ENCODE assay signal across 12 cellular contexts in genomic region chr6:100446115-100446921, GRCh38. TPM values are rescaled to one million over a fixed set of nuclear protein-coding genes. Genes with fewer than 3 reads are reported as not detected.
DNase-seq lines count a peak whose midpoint lies in the region; ATAC-seq, FAIRE-seq and TF ChIP-seq lines count a peak whose summit lies in the region.
"Had no signal": no experiment of that assay in that cellular context is flagged by ENCODE, and none has a peak within 500 bp of the region (broad histone marks: within the 10 kb centered on the region; RNA-seq: fewer than 3 reads in every experiment).

No MANE protein-coding gene starts in this region.

- H2BK15ac ChIP-seq in H9 (ENCODE audit: low read depth, low read length) (no peak overlapping the region), mesenchymal stem cell (ENCODE audit: low read depth, poor library complexity, severe bottlenecking) (no peak overlapping the region)

- H4K5ac ChIP-seq in H9 (ENCODE audit: insufficient read length, low read depth, low read length), result no peak overlapping the region

- H3K9me1 ChIP-seq in K562 (ENCODE audit: control insufficient read depth, insufficient read depth, low read length), result no peaks in the 10 kb centered on the region

- H2BK12ac ChIP-seq in H9 (ENCODE audit: insufficient read length, low read depth, low read length) (no peak overlapping the region), mesenchymal stem cell (ENCODE audit: low read length in 2 of 2) (no peak overlapping the region)

- no peak for FAIRE-seq in K562 (lab: Jason Lieb, UNC)

- no peaks in the 10 kb centered on the region for H4K20me1 ChIP-seq in H9 (ENCODE audit: control insufficient read depth, insufficient read depth, insufficient read length)
- no peaks in the 10 kb centered on the region for H4K20me1 ChIP-seq in K562 (replicated peaks; ENCODE audit: control insufficient read depth, insufficient read depth, low read length)

- H3K4me2 ChIP-seq in H9 (ENCODE audit: insufficient read depth, insufficient read length, low read length) (peak overlapping the region; percentile 6), K562 (ENCODE audit: insufficient read depth, low read length) (no peak overlapping the region), mesenchymal stem cell (ENCODE audit: low read length, poor library complexity, severe bottlenecking) (peak overlapping the region; percentile 41)

- 0 out of 5 replicates have a peak overlapping the region, but pooled peaks of 1 of the 2 experiments have one; percentile 36 for H3K4me3 Mint-ChIP-seq in H9
- H3K4me3 Mint-ChIP-seq: stimulated activated memory B cell treated with anti-CD40 and anti-IgM and Interleukin-4, amounts not matched to agents 10 μg/mL and 1 μg/mL and 100 μg/mL, for 72 hours had no signal

- H3K9me3 ChIP-seq in H9 (ENCODE audit: control insufficient read depth, low read depth, low read length) (no peaks in the 10 kb centered on the region), K562 (replicated peaks; ENCODE audit: control insufficient read depth, insufficient read depth, low read depth, low read length) (no peaks in the 10 kb centered on the region), mesenchymal stem cell (ENCODE audit: control insufficient read depth, low read length) (no peaks in the 10 kb centered on the region), tibial nerve (no peaks in the 10 kb centered on the region)

- TF ChIP-seq EP300 in K562 (IDR thresholded peaks at IDR 0.05; ENCODE audit: low read length) (no peak), tibial nerve (IDR thresholded peaks at IDR 0.05) (no peak)

- POLR2A ChIA-PET in K562 (lab: Yijun Ruan, JAX), result no interaction called here

- no peak overlapping the region for H3K9ac ChIP-seq in H9 (ENCODE audit: extremely low read depth, insufficient read length, low read length)
- H3K9ac ChIP-seq in K562 (ENCODE audit: insufficient read depth in 1 of 2, low read depth in 2 of 2, low read length in 2 of 2), result no peak overlapping the region
- peak overlapping the region; percentile 53 for H3K9ac ChIP-seq in mesenchymal stem cell (ENCODE audit: low read length)

- TF ChIP-seq RAD21 in K562 (CRISPR knock-in tag; conservative IDR thresholded peaks at IDR 0.05 in 1 of 2, IDR thresholded peaks at IDR 0.05 in 1 of 2), result no peak

- no peaks in the 10 kb centered on the region for H3K79me1 ChIP-seq in H9 (ENCODE audit: insufficient read depth, low read depth, low read length, poor library complexity, severe bottlenecking)
- no peaks in the 10 kb centered on the region for H3K79me1 ChIP-seq in mesenchymal stem cell (replicated peaks; ENCODE audit: low read length, poor library complexity, severe bottlenecking)

- peaks cover 55% of the 10 kb centered on the region for H3K27me3 ChIP-seq in H9 (ENCODE audit: insufficient read depth, low read length)
- peaks cover 30 to 35% of the 10 kb centered on the region in 2 experiments for H3K27me3 ChIP-seq in K562 (ENCODE audit: control insufficient read depth in 2 of 2, insufficient read depth in 2 of 2, low read length in 2 of 2)
- peaks cover 9 to 51% of the 10 kb centered on the region in 2 experiments for H3K27me3 ChIP-seq in mesenchymal stem cell (ENCODE audit: control insufficient read depth in 1 of 2, insufficient read depth in 1 of 2, low read length in 2 of 2)
- H3K27me3 ChIP-seq in tibial nerve, result peaks cover 0 to 97% of the 10 kb centered on the region in 2 donors

- H3K14ac ChIP-seq in H9 (ENCODE audit: insufficient read depth, low read length), result no peak overlapping the region
- no peak overlapping the region for H3K14ac ChIP-seq in mesenchymal stem cell (ENCODE audit: low read length in 2 of 2)

- H3K27ac ChIP-seq in H9 (ENCODE audit: insufficient read length, low read depth, low read length), result no peak overlapping the region
- H3K27ac ChIP-seq in K562 (ENCODE audit: extremely low read depth, low read depth, low read length), result no peak overlapping the region
- H3K27ac ChIP-seq in mesenchymal stem cell (ENCODE audit: low read length, poor library complexity, severe bottlenecking), result no peak overlapping the region
- H3K27ac ChIP-seq in tibial nerve, result no peak overlapping the region

- no peak overlapping the region for H4K8ac ChIP-seq in H9 (replicated peaks; ENCODE audit: insufficient read length, low read depth, low read length)
- no peak overlapping the region for H4K8ac ChIP-seq in mesenchymal stem cell (ENCODE audit: low read length)

- H2AK5ac ChIP-seq in H9 (ENCODE audit: insufficient read length, low read length) (no peak overlapping the region), mesenchymal stem cell (ENCODE audit: low read length, severe bottlenecking) (no peak overlapping the region)

- H3K4me1 ChIP-seq in H9 (ENCODE audit: insufficient read depth, low read length) (no peaks in the 10 kb centered on the region), K562 (replicated peaks in 1 of 2; ENCODE audit: control insufficient read depth in 2 of 2, insufficient read depth in 2 of 2, low read length in 2 of 2) (peaks cover 0 to 7% of the 10 kb centered on the region in 2 experiments; a peak in 1 of 5 replicates), mesenchymal stem cell (ENCODE audit: control insufficient read depth, insufficient read depth, low read depth, low read length) (peaks cover 21% of the 10 kb centered on the region), tibial nerve (peaks cover 0 to 26% (median 10%) of the 10 kb centered on the region in 4 donors)

- H3K18ac ChIP-seq in H9 (ENCODE audit: insufficient read length, low read depth, low read length), result no peak overlapping the region
- no peak overlapping the region for H3K18ac ChIP-seq in mesenchymal stem cell (ENCODE audit: low read depth in 1 of 2, low read length in 2 of 2)

- ATAC-seq in K562, result no peak
- ATAC-seq: stimulated activated memory B cell treated with anti-CD40 and anti-IgM and Interleukin-4, amounts not matched to agents 10 μg/mL and 1 μg/mL and 100 μg/mL, for 72 hours had no signal

- H3K56ac ChIP-seq in H9 (ENCODE audit: insufficient read length, low read depth, low read length), result no peak overlapping the region

- H3K4me1 Mint-ChIP-seq in H9, result peaks cover 10 to 26% of the 10 kb centered on the region in 2 experiments
- H3K4me1 Mint-ChIP-seq: stimulated activated memory B cell treated with anti-CD40 and anti-IgM and Interleukin-4, amounts not matched to agents 10 μg/mL and 1 μg/mL and 100 μg/mL, for 72 hours had no signal

- H2BK120ac ChIP-seq in H9 (ENCODE audit: low read depth, low read length, poor library complexity, severe bottlenecking) (no peak overlapping the region), mesenchymal stem cell (ENCODE audit: low read depth, low read length) (no peak overlapping the region)

- H3K27me3 Mint-ChIP-seq in H9 (ENCODE audit: low read depth), result peaks cover 11% of the 10 kb centered on the region

- CTCF ChIA-PET in K562 (lab: Yijun Ruan, JAX; ENCODE audit: low intra/inter-chr PET ratio), result no interaction called here

- no peak overlapping the region for H3K27ac Mint-ChIP-seq in H9
- H3K27ac Mint-ChIP-seq: stimulated activated memory B cell treated with anti-CD40 and anti-IgM and Interleukin-4, amounts not matched to agents 10 μg/mL and 1 μg/mL and 100 μg/mL, for 72 hours had no signal

- TF ChIP-seq CTCF in H9 (conservative IDR thresholded peaks at IDR 0.05), result no peak
- TF ChIP-seq CTCF in K562 (IDR thresholded peaks at IDR 0.05 in 2 of 3, conservative IDR thresholded peaks at IDR 0.05 in 1 of 3; ENCODE audit: insufficient read depth in 2 of 3, low read depth in 1 of 3, low read length in 3 of 3), result no peak
- TF ChIP-seq CTCF in tibial nerve (IDR thresholded peaks at IDR 0.05), result no peak

- no peaks in the 10 kb centered on the region; a peak in 1 of 5 replicates for H3K9me3 Mint-ChIP-seq in H9
- H3K9me3 Mint-ChIP-seq: activated T-helper 2 cell treated with anti-CD3 and anti-CD28 coated beads, Interferon-gamma antibody, Interleukin-2, Interleukin-4, amounts not matched to agents 10 μg/mL and 5 μg/mL and 100 μg/mL, durations not matched to agents 14 hours and 24 hours and 36 hours; stimulated activated memory B cell treated with anti-CD40 and anti-IgM and Interleukin-4, amounts not matched to agents 10 μg/mL and 1 μg/mL and 100 μg/mL, for 72 hours had no signal

- no peaks in the 10 kb centered on the region for H3K36me3 Mint-ChIP-seq in H9 (ENCODE audit: insufficient read depth in 1 of 3, low read depth in 3 of 3)
- H3K36me3 Mint-ChIP-seq: stimulated activated memory B cell treated with anti-CD40 and anti-IgM and Interleukin-4, amounts not matched to agents 10 μg/mL and 1 μg/mL and 100 μg/mL, for 72 hours had no signal

- H4K91ac ChIP-seq in H9 (ENCODE audit: insufficient read length, low read depth, low read length), result no peak overlapping the region
- no peak overlapping the region for H4K91ac ChIP-seq in mesenchymal stem cell (ENCODE audit: low read length)

- intact Hi-C loops in K562 (cut with micrococcal nuclease), result no loop called here

- DNase-seq in ELR (ENCODE audit: low read depth) (peak; percentile 80), H9 (peak; percentile 46), K562 (ENCODE audit: extremely low read depth in 1 of 4, low spot score in 3 of 4) (no peak), mesenchymal stem cell (peak; percentile 18), tibial nerve (ENCODE audit: low spot score in 2 of 2) (no peak), cerebellar cortex (ENCODE audit: low spot score) (no peak)
- DNase-seq in stimulated activated CD4-positive, alpha-beta T cell treated with anti-CD3 and anti-CD28 coated beads, Interleukin-12 subunit alpha, Interleukin-12 subunit beta, amount 100 ng/mL, for 4 hours, result no peak
- DNase-seq: DMS153, KBM-7, nucleus accumbens had no signal

- peaks cover 3% of the 10 kb centered on the region for H3K23me2 ChIP-seq in H9 (ENCODE audit: insufficient read length, low read depth, low read length, poor library complexity, severe bottlenecking)

- no TSS peak for BruUV-seq in K562 (replicated peaks; lab: Mats Ljungman, UMichigan)

- no CpG with 5 or more reads among the region's 20 CpGs for WGBS in H9 (ENCODE audit: extremely low coverage, insufficient read length, low lambda C conversion rate)
- WGBS in K562 (ENCODE audit: insufficient coverage, low coverage, missing lambda C conversion rate), result 14% methylated on average over 20 of the region's 20 CpGs
- 17% methylated on average over 20 of the region's 20 CpGs for WGBS in mesenchymal stem cell
- 6 to 10% methylated on average over 20 of the region's 20 CpGs for WGBS in tibial nerve, 2 donors

- in situ Hi-C loops in K562 (cut with MboI), result no loop called here

- no peak for TF ChIP-seq POLR2A in K562 (conservative IDR thresholded peaks at IDR 0.05)
- TF ChIP-seq POLR2A in tibial nerve (IDR thresholded peaks at IDR 0.05), result no peak

- H3K36me3 ChIP-seq in K562 (ENCODE audit: control insufficient read depth, insufficient read depth, low read length) (no peaks in the 10 kb centered on the region), mesenchymal stem cell (ENCODE audit: control insufficient read depth in 1 of 2, insufficient read depth in 2 of 2, low read depth in 1 of 2, low read length in 2 of 2) (peaks cover 0 to 45% of the 10 kb centered on the region in 2 experiments), tibial nerve (no peaks in the 10 kb centered on the region)

- H3K4me3 ChIP-seq in K562 (no peak overlapping the region), mesenchymal stem cell (ENCODE audit: insufficient read depth in 1 of 2, low read depth in 1 of 2, low read length in 2 of 2) (peak overlapping the region in 1 of 2 experiments; percentile 39), tibial nerve (peak overlapping the region in 1 of 4 donors; percentile 16)

- no peak overlapping the region for H3K23ac ChIP-seq in H9 (ENCODE audit: insufficient read length, low read depth, low read length)
- no peak overlapping the region for H3K23ac ChIP-seq in mesenchymal stem cell (ENCODE audit: low read length in 2 of 2)

- no peak overlapping the region for H3T11ph ChIP-seq in H9 (ENCODE audit: low read length)

- no peak overlapping the region for H3K4ac ChIP-seq in H9 (ENCODE audit: low read depth, low read length)
- H3K4ac ChIP-seq in mesenchymal stem cell (ENCODE audit: low read depth in 1 of 2, low read length in 2 of 2), result no peak overlapping the region

- H2BK5ac ChIP-seq in H9 (ENCODE audit: insufficient read length, low read length), result no peak overlapping the region
- H2BK5ac ChIP-seq in mesenchymal stem cell (ENCODE audit: low read depth, low read length, poor library complexity, severe bottlenecking), result no peak overlapping the region

- no peak overlapping the region for H2BK20ac ChIP-seq in H9 (ENCODE audit: low read depth, low read length, poor library complexity, severe bottlenecking)

- H2AFZ ChIP-seq in H9 (ENCODE audit: low read length), result no peak overlapping the region
- no peak overlapping the region for H2AFZ ChIP-seq in K562 (ENCODE audit: low read depth, low read length)
- no peak overlapping the region for H2AFZ ChIP-seq in mesenchymal stem cell (ENCODE audit: low read depth, low read length)

- H3K79me2 ChIP-seq in H9 (ENCODE audit: insufficient read depth, low read length), result no peaks in the 10 kb centered on the region
- H3K79me2 ChIP-seq in K562 (ENCODE audit: control insufficient read depth, insufficient read depth, low read length), result no peaks in the 10 kb centered on the region

RNA-seq across cellular contexts. Expression of gene SIM1, which starts 18.4 kb away (rescaled TPM):
- 0.07 TPM in 1 of 2 replicates, not detected in the other for total RNA-seq in H9 (2021)
- not detected in 2 replicates for total RNA-seq in K562 (2011; cell fraction: chromatin; rRNA removed; ENCODE audit: low replicate concordance)
- not detected in 2 replicates for total RNA-seq in K562 (2011; cell fraction: nucleolus; rRNA removed)
- not detected in 2 replicates for total RNA-seq in K562 (2011; cell fraction: nucleoplasm; rRNA removed)
- not detected in 2 replicates for total RNA-seq in K562 (2014; rRNA removed)
- total RNA-seq in K562 (2014; rRNA removed; fragmentation: Illumina TruSeq; extraction: Trizol), result not detected in 2 replicates
- total RNA-seq in K562 (2015; rRNA removed; fragmentation: Illumina TruSeq; extraction: Trizol), result not detected in 2 replicates
- not detected in 2 replicates for total RNA-seq in K562 (2021)
- polyA plus RNA-seq in K562 (2011; rRNA removed), result not detected in 2 replicates
- not detected in 2 replicates for polyA plus RNA-seq in K562 (2011; cell fraction: cytosol; rRNA removed)
- polyA plus RNA-seq in K562 (2011; cell fraction: nucleus; rRNA removed), result not detected in 2 replicates
- not detected in 2 replicates for polyA plus RNA-seq in K562 (2012)
- polyA plus RNA-seq in K562 (2014; fragmentation: Illumina TruSeq; extraction: Trizol), result not detected in 2 replicates
- polyA plus RNA-seq in K562 (2014; fragmentation: Nextera tagmentation; extraction: Ambion mirVana), result not detected
- polyA plus RNA-seq in K562 (2014; rRNA removed), result not detected in 2 replicates
- polyA minus RNA-seq in K562 (2011; rRNA and poly(A)+ RNA removed), result not detected in 2 replicates
- polyA minus RNA-seq in K562 (2011; cell fraction: cytosol; rRNA and poly(A)+ RNA removed), result not detected in 2 replicates
- not detected in 2 replicates for polyA minus RNA-seq in K562 (2011; cell fraction: nucleus; rRNA and poly(A)+ RNA removed)
- polyA plus RNA-seq in mesenchymal stem cell (2013, experiment 1 of 2), result not detected
- not detected for polyA plus RNA-seq in mesenchymal stem cell (2013, experiment 2 of 2)
- not detected for total RNA-seq in tibial nerve
- total RNA-seq: activated T-helper 2 cell treated with anti-CD3 and anti-CD28 coated beads, Interferon-gamma antibody, Interleukin-2, Interleukin-4, amounts not matched to agents 10 μg/mL and 5 μg/mL and 100 μg/mL, durations not matched to agents 14 hours and 24 hours and 36 hours had no signal

Comparison
In these comparisons a context has a peak if more than half of its experiments do, and no peak if none do; other contexts are left out.
1. DNase-seq: peak in ELR (single experiment), H9 (single experiment) and mesenchymal stem cell (single experiment); none in K562 (0 of 4), tibial nerve (0 of 2), cerebellar cortex (single experiment) and stimulated activated CD4-positive, alpha-beta T cell treated with anti-CD3 and anti-CD28 coated beads, Interleukin-12 subunit alpha, Interleukin-12 subunit beta, amount 100 ng/mL, for 4 hours (single experiment).